8 cellular contexts compared by ENCODE assay signal in genomic region chr17:78924481-78925151, GRCh38. TPM values are rescaled to one million over a fixed set of nuclear protein-coding genes. Genes with fewer than 3 reads are reported as not detected.
DNase-seq lines count a peak whose midpoint lies in the region; ATAC-seq and TF ChIP-seq lines count a peak whose summit lies in the region.

No MANE protein-coding gene starts in this region.

- H3K4me3 ChIP-seq in MG63, result peak overlapping the region; percentile 62
- H3K4me3 ChIP-seq in colonic mucosa, result peak overlapping the region; percentile 58
- peak overlapping the region; percentile 46 for H3K4me3 ChIP-seq in mesendoderm (ENCODE audit: low read length)
- peak overlapping the region; percentile 91 for H3K4me3 ChIP-seq in aorta (ENCODE audit: low read length in 2 of 2)

- H3K36me3 ChIP-seq in MG63 (peaks cover 26% of the 10 kb centered on the region), colonic mucosa (no peaks in the 10 kb centered on the region), mesendoderm (ENCODE audit: control insufficient read depth, insufficient read depth, low read length) (no peaks in the 10 kb centered on the region), aorta (ENCODE audit: control insufficient read depth in 1 of 2, insufficient read depth in 2 of 2, low read length in 1 of 2) (no peaks in the 10 kb centered on the region)

- no peak overlapping the region for H2AK5ac ChIP-seq in mesendoderm (ENCODE audit: low read length)

- no CpG with 5 or more reads among the region's 64 CpGs for WGBS in mesendoderm (ENCODE audit: extremely low coverage, insufficient coverage, low lambda C conversion rate)
- 0 to 1% methylated on average over 32 to 64 of the region's 64 CpGs for WGBS in aorta, 2 donors

- ATAC-seq in aorta (ENCODE audit: low FRiP score), result no peak

- no peak overlapping the region for H2BK15ac ChIP-seq in mesendoderm (replicated peaks; ENCODE audit: low read depth)

- H3K27me3 ChIP-seq in MG63 (no peaks in the 10 kb centered on the region), colonic mucosa (no peaks in the 10 kb centered on the region), mesendoderm (ENCODE audit: insufficient read depth, low read length, poor library complexity) (no peaks in the 10 kb centered on the region), aorta (ENCODE audit: control insufficient read depth in 1 of 2, insufficient read depth in 2 of 2, low read length in 1 of 2) (no peaks in the 10 kb centered on the region)

- intact Hi-C loops in colonic mucosa (cut with DNase I) (loop anchor here (5.0 kb wide), 1 partner anchor 57 kb away; no protein-coding TSS in a partner anchor), aorta (cut with DNase I) (loop anchor here (5.0 kb wide), 3 partner anchors 42 to 57 kb away; no protein-coding TSS in a partner anchor)

- H3K79me1 ChIP-seq in mesendoderm (ENCODE audit: low read length), result peaks cover 8% of the 10 kb centered on the region

- H3K18ac ChIP-seq in mesendoderm (ENCODE audit: low read length), result peak overlapping the region; percentile 97

- H3K27ac ChIP-seq in C4-2B (peak overlapping the region; percentile 56), colonic mucosa (peak overlapping the region; percentile 74), mesendoderm (ENCODE audit: low read depth, low read length) (no peak overlapping the region), aorta (ENCODE audit: low read depth in 1 of 2, low read length in 2 of 2) (peak overlapping the region; percentile 71 to 92)

- no peak for TF ChIP-seq CTCF in C4-2B (conservative IDR thresholded peaks at IDR 0.05)
- TF ChIP-seq CTCF in colonic mucosa (IDR thresholded peaks at IDR 0.05), result no peak

- peaks cover 4% of the 10 kb centered on the region for H3K79me2 ChIP-seq in mesendoderm (ENCODE audit: control insufficient read depth, insufficient read depth, low read length)

- peak; percentile 42 for DNase-seq in MG63
- peak; percentile 32 for DNase-seq in colonic mucosa
- peak; percentile 82 for DNase-seq in mesendoderm
- DNase-seq in aorta, result peak; percentile 72 to 87
- DNase-seq in RKO (ENCODE audit: low spot score), result no peak
- no peak for DNase-seq in DMS79 treated with DMSO at 0.1 percent for 48 hours (lab: John Stamatoyannopoulos, UW)
- no peak for DNase-seq in NCI-H2196 treated with DMSO at 0.1 percent for 48 hours (lab: John Stamatoyannopoulos, UW; ENCODE audit: unreplicated experiment)

- peaks cover 10% of the 10 kb centered on the region for H3K4me1 ChIP-seq in colonic mucosa
- H3K4me1 ChIP-seq in mesendoderm (ENCODE audit: control insufficient read depth, low read depth, low read length), result no peaks in the 10 kb centered on the region
- peaks cover 0 to 5% of the 10 kb centered on the region in 2 donors for H3K4me1 ChIP-seq in aorta (ENCODE audit: control insufficient read depth in 1 of 2, insufficient read depth in 2 of 2, low read length in 2 of 2)

- no peak overlapping the region for H4K5ac ChIP-seq in mesendoderm (ENCODE audit: low read length)

- H3K23ac ChIP-seq in mesendoderm (ENCODE audit: low read length), result no peak overlapping the region

- peak overlapping the region; percentile 39 for H2BK120ac ChIP-seq in mesendoderm (ENCODE audit: low read depth, low read length)

- peak overlapping the region; percentile 82 for H3K56ac ChIP-seq in mesendoderm (ENCODE audit: low read length)

- H3K4ac ChIP-seq in mesendoderm (ENCODE audit: low read depth, low read length), result peak overlapping the region; percentile 79

- peak overlapping the region; percentile 93 for H4K8ac ChIP-seq in mesendoderm (ENCODE audit: low read depth, low read length)

- H3K4me2 ChIP-seq in mesendoderm (ENCODE audit: low read length), result peak overlapping the region; percentile 78

- H3K9me3 ChIP-seq in MG63 (no peaks in the 10 kb centered on the region), colonic mucosa (no peaks in the 10 kb centered on the region), aorta (ENCODE audit: control insufficient read depth, low read length) (no peaks in the 10 kb centered on the region)

- peak overlapping the region; percentile 78 to 81 for H3K9ac ChIP-seq in colonic mucosa (ENCODE audit: low read depth in 2 of 2, low read length in 2 of 2)
- H3K9ac ChIP-seq in mesendoderm (ENCODE audit: low read length), result peak overlapping the region; percentile 76

- no peak overlapping the region for H2BK5ac ChIP-seq in mesendoderm (ENCODE audit: low read length)

RNA-seq across cellular contexts. Expression of gene TIMP2, which starts 0.6 kb away (rescaled TPM):
- 127 and 145 TPM in 2 replicates for total RNA-seq in MG63 (2014; rRNA removed; shearing (Covaris generic); ENCODE audit: low replicate concordance)
- total RNA-seq in colonic mucosa (10 to 100 TPM; 42.8 to 86.1 TPM), aorta (100 to 1,000 TPM; 657 to 732 TPM)
- 25.3 TPM for polyA plus RNA-seq in mesendoderm (2013, experiment 1 of 2)
- polyA plus RNA-seq in mesendoderm (2013, experiment 2 of 2), result 24.9 TPM
- 100 to 1,000 TPM; 203 to 497 TPM for polyA plus RNA-seq in aorta

RNA-seq across cellular contexts. Expression of gene CEP295NL, which starts 21.6 kb away (rescaled TPM):
- total RNA-seq in MG63 (2014; rRNA removed; shearing (Covaris generic); ENCODE audit: low replicate concordance), result 0.67 TPM in 1 of 2 replicates, not detected in the other
- total RNA-seq in colonic mucosa (under 1 TPM; 0.72 to 0.82 TPM), aorta (10 to 100 TPM; 10.1 to 13.9 TPM)
- 0.06 TPM for polyA plus RNA-seq in mesendoderm (2013, experiment 1 of 2)
- 0.03 TPM for polyA plus RNA-seq in mesendoderm (2013, experiment 2 of 2)
- polyA plus RNA-seq in aorta, result under 1 TPM; 0.25 to 0.82 TPM

RNA-seq across cellular contexts. Expression of gene LGALS3BP, which starts 55.1 kb away (rescaled TPM):
- 204 and 434 TPM in 2 replicates for total RNA-seq in MG63 (2014; rRNA removed; shearing (Covaris generic); ENCODE audit: low replicate concordance)
- total RNA-seq in colonic mucosa (100 to 1,000 TPM; 635 to 674 TPM), aorta (100 to 1,000 TPM; 110 to 156 TPM)
- 15.3 TPM for polyA plus RNA-seq in mesendoderm (2013, experiment 1 of 2)
- polyA plus RNA-seq in mesendoderm (2013, experiment 2 of 2), result 15.6 TPM
- polyA plus RNA-seq in aorta, result 100 to 1,000 TPM in 1 of 2 donors, 10 to 100 TPM in 1; 70.7 to 174 TPM

Comparison
In these comparisons a context has a peak if more than half of its experiments do, and no peak if none do; other contexts are left out.
1. DNase-seq: peak in MG63 (single experiment), colonic mucosa (single experiment), mesendoderm (single experiment) and aorta (2 of 2); none in RKO (single experiment), DMS79 treated with DMSO at 0.1 percent for 48 hours (single experiment) and NCI-H2196 treated with DMSO at 0.1 percent for 48 hours (single experiment).
2. Peak in every context shown above with its lines, with median percentiles within 50 percentile points of each other: H3K4me3 ChIP-seq.